ENCODE assay signal across 14 cellular contexts in genomic region chr18:79611040-79611681, GRCh38.
DNase-seq lines count a peak whose midpoint lies in the region; ATAC-seq, FAIRE-seq and TF ChIP-seq lines count a peak whose summit lies in the region.
"Had no signal": no experiment of that assay in that cellular context is flagged by ENCODE, and none has a peak within 500 bp of the region (broad histone marks: within the 10 kb centered on the region; RNA-seq: fewer than 3 reads in every experiment).

No MANE protein-coding gene starts in this region.

- H4K20me1 ChIP-seq in SK-N-SH (ENCODE audit: insufficient read depth) = no peaks in the 10 kb centered on the region

- no peak for TF ChIP-seq RAD21 in SK-N-SH (IDR thresholded peaks at IDR 0.05; ENCODE audit: low read length)

- DNase-seq in EH (ENCODE audit: low read depth) (peak; percentile 81), SK-N-SH (no peak), head of caudate nucleus (peak in 29 of 42 donors; percentile 7 to 80 (median 41)), pancreas (peak in 2 of 6 donors; percentile 31 to 40), SHP77 treated with DMSO at 0.1 percent for 48 hours (lab: John Stamatoyannopoulos, UW) (no peak), globus pallidus (ENCODE audit: low spot score) (no peak)
- DNase-seq: activated B cell treated with CpG ODN at 0.5 μM for 24 hours; activated naive CD8-positive, alpha-beta T cell treated with anti-CD3 and anti-CD28 coated beads for 36 hours; DND-41; NCI-H774; stimulated activated naive CD8-positive, alpha-beta T cell treated with anti-CD3 and anti-CD28 coated beads, Interleukin-15, Interleukin-2, amounts not matched to agents 100 U/mL and 50 U/mL, for 24 hours had no signal

- H3K36me3 ChIP-seq in SK-N-SH (replicated peaks in 1 of 2; ENCODE audit: control insufficient read depth in 1 of 2, insufficient read depth in 2 of 2, low read length in 1 of 2) (no peaks in the 10 kb centered on the region), pancreas (no peaks in the 10 kb centered on the region)

- 23% methylated on average over 8 of the region's 20 CpGs for WGBS in SK-N-SH (ENCODE audit: low lambda C conversion rate)
- 58 to 71% methylated on average over 20 of the region's 20 CpGs for WGBS in pancreas, 2 donors

- POLR2A ChIA-PET in SK-N-SH (lab: Yijun Ruan, JAX) = no interaction called here

- intact Hi-C loops in head of caudate nucleus (cut with DNase I) (no loop called here), pancreas (cut with DNase I) (no loop called here)

- no peaks in the 10 kb centered on the region for H3K9me2 ChIP-seq in SK-N-SH

- H3K4me1 ChIP-seq in SK-N-SH (ENCODE audit: control insufficient read depth in 1 of 2, insufficient read depth in 2 of 2, low read depth in 1 of 2, low read length in 1 of 2) = no peaks in the 10 kb centered on the region
- H3K4me1 ChIP-seq in pancreas = no peaks in the 10 kb centered on the region

- CTCF ChIA-PET in SK-N-SH (lab: Yijun Ruan, JAX) = no interaction called here

- no peak overlapping the region for H3K4me3 ChIP-seq in SK-N-SH (ENCODE audit: low read depth in 2 of 2, low read length in 1 of 2)
- H3K4me3 ChIP-seq in pancreas = no peak overlapping the region

- H3K9ac ChIP-seq in SK-N-SH = no peak overlapping the region

- H3K4me2 ChIP-seq in SK-N-SH = no peak overlapping the region

- H3F3A ChIP-seq in SK-N-SH (replicated peaks; ENCODE audit: insufficient read depth) = peaks cover 2% of the 10 kb centered on the region

- no peaks in the 10 kb centered on the region for H3K9me3 ChIP-seq in SK-N-SH
- H3K9me3 ChIP-seq in pancreas = no peaks in the 10 kb centered on the region

- no peak overlapping the region for H2AFZ ChIP-seq in SK-N-SH (ENCODE audit: low read depth)

- peak in 3 of 4 donors; percentile 32 to 73 (median 69) for ATAC-seq in pancreas
- ATAC-seq in HG03039 (IDR thresholded peaks at IDR 0.05; ENCODE audit: unreplicated experiment) = no peak
- no peak for ATAC-seq in GM21515 (IDR thresholded peaks at IDR 0.05; ENCODE audit: unreplicated experiment)
- ATAC-seq: stimulated activated naive CD8-positive, alpha-beta T cell treated with anti-CD3 and anti-CD28 coated beads, Interleukin-15, Interleukin-2, amounts not matched to agents 100 U/mL and 50 U/mL, for 24 hours had no signal

- H3K79me2 ChIP-seq in SK-N-SH (ENCODE audit: insufficient read depth) = no peaks in the 10 kb centered on the region

- FAIRE-seq in pancreas (lab: Jason Lieb, UNC) = no peak
- FAIRE-seq: GM19239 had no signal

- TF ChIP-seq EP300 in SK-N-SH (IDR thresholded peaks at IDR 0.05; ENCODE audit: borderline replicate concordance in 1 of 2, low read depth in 1 of 2, low read length in 1 of 2) = no peak

- H3K27ac ChIP-seq in SK-N-SH (ENCODE audit: low read depth in 2 of 2, low read length in 1 of 2) = no peak overlapping the region
- H3K27ac ChIP-seq in pancreas = no peak overlapping the region

- TF ChIP-seq CTCF in SK-N-SH (IDR thresholded peaks at IDR 0.05) = no peak
- TF ChIP-seq CTCF in pancreas (IDR thresholded peaks at IDR 0.05) = no peak

- H3K27me3 ChIP-seq in SK-N-SH (ENCODE audit: insufficient read depth) = peaks cover 94% of the 10 kb centered on the region
- H3K27me3 ChIP-seq in pancreas = no peaks in the 10 kb centered on the region

TF ChIP-seq in SK-N-SH, 30 proteins besides CTCF, POLR2A, EP300 and RAD21:
- no peak for TF ChIP-seq RXRA (IDR thresholded peaks at IDR 0.05; ENCODE audit: borderline replicate concordance, low read depth)
- TF ChIP-seq FOXM1 (IDR thresholded peaks at IDR 0.05; ENCODE audit: low read depth) = no peak
- 0 out of 2 replicates have a peak, but pooled peaks have one; percentile 14 for TF ChIP-seq FOSL2 (IDR thresholded peaks at IDR 0.05; ENCODE audit: borderline replicate concordance, low read depth)

Comparison
In these comparisons a context has a peak if more than half of its experiments do, and no peak if none do; other contexts are left out.
1. DNase-seq: peak in EH (single experiment) and head of caudate nucleus (29 of 42); none in SK-N-SH (single experiment), SHP77 treated with DMSO at 0.1 percent for 48 hours (single experiment) and globus pallidus (single experiment).
2. ATAC-seq: peak in pancreas (3 of 4); none in HG03039 (single experiment) and GM21515 (single experiment).